In genomic region chr21:45339430-45340405, GRCh38 we compare ENCODE assay signal across 14 cellular contexts.
"Had no signal": no experiment of that assay in that cellular context is flagged by ENCODE, and none has a peak within 500 bp of the region (broad histone marks: within the 10 kb centered on the region; RNA-seq: fewer than 3 reads in every experiment).

No MANE protein-coding gene starts in this region.

- H3K4me3 ChIP-seq: cardiac muscle cell, upper lobe of right lung had no signal

- FAIRE-seq: colon, islet of Langerhans, TTC549 had no signal

- ATAC-seq: left lobe of liver; natural killer cell; stimulated activated naive CD8-positive, alpha-beta T cell treated with anti-CD3 and anti-CD28 coated beads, Interleukin-15, amount 100 ng/mL, for 72 hours; upper lobe of right lung had no signal

- H3K27ac ChIP-seq: cardiac muscle cell, neutrophil, upper lobe of right lung had no signal

- H3K36me3 ChIP-seq: cardiac muscle cell, neutrophil, upper lobe of right lung had no signal

- H3K27me3 ChIP-seq: cardiac muscle cell, upper lobe of right lung had no signal

- DNase-seq: activated CD4-positive, CD25-positive, alpha-beta regulatory T cell; activated effector memory CD4-positive, alpha-beta T cell treated with Interleukin-2 at 50 U/mL for 16 hours; activated naive CD4-positive, alpha-beta T cell treated with anti-CD3 and anti-CD28 coated beads, Interleukin-2, amount 50 U/mL, for 16 hours; activated T-cell treated with anti-CD3 and anti-CD28 coated beads for 4 hours; mesendoderm; natural killer cell; stimulated activated naive CD8-positive, alpha-beta T cell treated with anti-CD3 and anti-CD28 coated beads, Interleukin-15, amount 100 ng/mL, for 72 hours; upper lobe of right lung had no signal

- H3K9me3 ChIP-seq: neutrophil, upper lobe of right lung had no signal
